Comparison of ENCODE assay signal across 8 cellular contexts in genomic region chr19:12139885-12140544, GRCh38. TPM values are rescaled to one million over a fixed set of nuclear protein-coding genes. Genes with fewer than 3 reads are reported as not detected.
DNase-seq lines count a peak whose midpoint lies in the region; ATAC-seq and TF ChIP-seq lines count a peak whose summit lies in the region.

TSS of gene ZNF20 (minus strand) at chr19:12140350. CDS start at chr19:12140182, 168 bp downstream.

- peak within 1 kb of the TSS; percentile 86 for H3K27ac ChIP-seq in left ventricle myocardium inferior (replicated peaks)
- H3K27ac ChIP-seq in upper lobe of right lung: peak within 1 kb of the TSS; percentile 87

- H3K27me3 ChIP-seq in left ventricle myocardium inferior (ENCODE audit: low read depth) (no peaks in the 10 kb centered on the region), upper lobe of right lung (no peaks in the 10 kb centered on the region)

- TF ChIP-seq CTCF in GM10266 (IDR thresholded peaks at IDR 0.05; ENCODE audit: control insufficient read depth, insufficient read depth, low read depth, missing control alignments): no peak
- TF ChIP-seq CTCF in left ventricle myocardium inferior (IDR thresholded peaks at IDR 0.05; ENCODE audit: borderline replicate concordance): no peak
- no peak for TF ChIP-seq CTCF in upper lobe of right lung (IDR thresholded peaks at IDR 0.05)

- ATAC-seq in HG02623 (IDR thresholded peaks at IDR 0.05; ENCODE audit: unreplicated experiment) (peak; percentile 87), upper lobe of right lung (peak; percentile 98)

- H3K9me3 ChIP-seq in left ventricle myocardium inferior (replicated peaks) (peaks cover 3% of the 10 kb centered on the region), upper lobe of right lung (no peaks in the 10 kb centered on the region)

- H3K4me3 ChIP-seq in left ventricle myocardium inferior (peak within 1 kb of the TSS; percentile 94), upper lobe of right lung (peak within 1 kb of the TSS; percentile 75)

- peak; percentile 95 for DNase-seq in GM10266 (ENCODE audit: extremely low spot score)
- DNase-seq in NCI-H1417 (lab: John Stamatoyannopoulos, UW): peak; percentile 91 to 96 (median 93)
- DNase-seq in T follicular helper cell (ENCODE audit: low read depth): peak; percentile 79
- DNase-seq in amniotic epithelial cell (ENCODE audit: low read depth): peak; percentile 90
- DNase-seq in left ventricle myocardium inferior: peak; percentile 96
- DNase-seq in posterior vena cava (ENCODE audit: low spot score): peak; percentile 99
- DNase-seq in upper lobe of right lung: peak; percentile 98

- H3K4me1 ChIP-seq in left ventricle myocardium inferior (peaks cover 30% of the 10 kb centered on the region), upper lobe of right lung (peaks cover 20% of the 10 kb centered on the region)

- intact Hi-C loops in left ventricle myocardium inferior (cut with micrococcal nuclease): loop anchor here (2.0 to 5.0 kb wide), 2 partner anchors 49 to 78 kb away; partner anchors contain the start of gene ZNF844
- intact Hi-C loops in posterior vena cava (cut with DNase I): loop anchor here (2.0 to 5.0 kb wide), 3 partner anchors 78 to 178 kb away; partner anchors contain the start of gene ZNF844 (in 1 of the 2)
- intact Hi-C loops in upper lobe of right lung (cut with DNase I): loop anchor here (10.0 kb wide), 1 partner anchor 85 kb away; the partner anchor contains the start of gene ZNF878

- peaks cover 38% of the 10 kb centered on the region for H3K36me3 ChIP-seq in left ventricle myocardium inferior
- peaks cover 15% of the 10 kb centered on the region for H3K36me3 ChIP-seq in upper lobe of right lung

RNA-seq across cellular contexts. Expression of gene ZNF20, which starts in this region (rescaled TPM):
- 2.2 TPM for total RNA-seq in left ventricle myocardium inferior
- total RNA-seq in posterior vena cava: 1 to 10 TPM; 1.0 to 3.2 TPM
- total RNA-seq in upper lobe of right lung: 3.3 TPM

Comparison
In these comparisons a context has a peak if more than half of its experiments do, and no peak if none do; other contexts are left out.
1. Peak in every context shown above with its lines: DNase-seq, ATAC-seq, H3K4me3 ChIP-seq and H3K27ac ChIP-seq.